ENCODE assay signal across 8 cellular contexts in genomic region chr5:72452515-72453259, GRCh38. TPM values are rescaled to one million over a fixed set of nuclear protein-coding genes. Genes with fewer than 3 reads are reported as not detected.
A peak's percentile ranks its signal among the peaks of the same experiment; 100 is the strongest.
DNase-seq lines count a peak whose midpoint lies in the region; TF ChIP-seq lines count a peak whose summit lies in the region.

No MANE protein-coding gene starts in this region.

- peak overlapping the region; percentile 83 for H3K4me2 ChIP-seq in BLaER1

- H3K9ac ChIP-seq in BLaER1: peak overlapping the region; percentile 62

- H3K4me1 ChIP-seq in BLaER1 (peaks cover 51% of the 10 kb centered on the region), esophagus muscularis mucosa (peaks cover 47 to 57% (median 52%) of the 10 kb centered on the region in 4 donors), neuron (ENCODE audit: insufficient read depth, low read length) (peaks cover 24% of the 10 kb centered on the region)

- no peaks in the 10 kb centered on the region for H4K20me1 ChIP-seq in BLaER1

- peak; percentile 37 for TF ChIP-seq EP300 in esophagus muscularis mucosa (IDR thresholded peaks at IDR 0.05)

- H2AFZ ChIP-seq in neuron (ENCODE audit: low read depth, low read length): peak overlapping the region; percentile 49

- H3K9me3 ChIP-seq in BLaER1 (peaks cover 11% of the 10 kb centered on the region; the same call in 1 of the 2 replicates), esophagus muscularis mucosa (no peaks in the 10 kb centered on the region), neuron (ENCODE audit: low read length) (no peaks in the 10 kb centered on the region)

- DNase-seq in NCI-H446 treated with DMSO at 0.1 percent for 48 hours (lab: John Stamatoyannopoulos, UW): peak; percentile 81
- peak; percentile 93 for DNase-seq in esophagus muscularis mucosa (ENCODE audit: extremely low spot score)
- DNase-seq in T-helper 2 cell: no peak
- DNase-seq in NK-92 treated with Interleukin-12 subunit alpha and Interleukin-12 subunit beta, amount 100 ng/mL, for 24 hours (lab: John Stamatoyannopoulos, UW): no peak
- no peak for DNase-seq in D341Med (ENCODE audit: low spot score)
- DNase-seq in NCI-H82 treated with DMSO at 0.1 percent for 48 hours (lab: John Stamatoyannopoulos, UW; ENCODE audit: unreplicated experiment): no peak

- H3K27me3 ChIP-seq in BLaER1 (no peaks in the 10 kb centered on the region), esophagus muscularis mucosa (no peaks in the 10 kb centered on the region), neuron (ENCODE audit: insufficient read depth, low read length) (no peaks in the 10 kb centered on the region)

- no peak for TF ChIP-seq CTCF in esophagus muscularis mucosa (IDR thresholded peaks at IDR 0.05)

- H3K36me3 ChIP-seq in BLaER1 (no peaks in the 10 kb centered on the region), esophagus muscularis mucosa (peaks cover 0 to 63% (median 0%) of the 10 kb centered on the region in 4 donors), neuron (ENCODE audit: insufficient read depth, low read length) (no peaks in the 10 kb centered on the region)

- TF ChIP-seq POLR2A in esophagus muscularis mucosa (IDR thresholded peaks at IDR 0.05; ENCODE audit: low read depth): no peak

- intact Hi-C loops in esophagus muscularis mucosa (cut with DNase I): loop anchor here (5.0 kb wide), 1 partner anchor 85 kb away; no protein-coding TSS in a partner anchor

- peak overlapping the region; percentile 92 for H3K27ac ChIP-seq in BLaER1
- peak overlapping the region; percentile 82 to 92 (median 86) for H3K27ac ChIP-seq in esophagus muscularis mucosa (replicated peaks in 1 of 4)

- WGBS in esophagus muscularis mucosa: 11% methylated on average over 9 of the region's 9 CpGs

- H3K4me3 ChIP-seq in BLaER1 (peak overlapping the region; percentile 27; the same call in 1 of the 2 replicates), esophagus muscularis mucosa (no peak overlapping the region), neuron (ENCODE audit: low read length) (peak overlapping the region; percentile 26)

RNA-seq across cellular contexts. Expression of gene ZNF366, which starts 54.5 kb away (rescaled TPM):
- total RNA-seq in esophagus muscularis mucosa: 10 to 100 TPM in 1 of 4 donors, 1 to 10 TPM in 3; 3.1 to 11.1 (median 5.0) TPM

Comparison
In these comparisons a context has a peak if more than half of its experiments do, and no peak if none do; other contexts are left out.
1. H3K4me3 ChIP-seq: peak in BLaER1 (single experiment) and neuron (single experiment); none in esophagus muscularis mucosa (0 of 4).
2. DNase-seq: peak in NCI-H446 treated with DMSO at 0.1 percent for 48 hours (single experiment) and esophagus muscularis mucosa (single experiment); none in T-helper 2 cell (0 of 5), NK-92 treated with Interleukin-12 subunit alpha and Interleukin-12 subunit beta, amount 100 ng/mL, for 24 hours (single experiment), D341Med (single experiment) and NCI-H82 treated with DMSO at 0.1 percent for 48 hours (single experiment).